In the genomic region with DNA sequence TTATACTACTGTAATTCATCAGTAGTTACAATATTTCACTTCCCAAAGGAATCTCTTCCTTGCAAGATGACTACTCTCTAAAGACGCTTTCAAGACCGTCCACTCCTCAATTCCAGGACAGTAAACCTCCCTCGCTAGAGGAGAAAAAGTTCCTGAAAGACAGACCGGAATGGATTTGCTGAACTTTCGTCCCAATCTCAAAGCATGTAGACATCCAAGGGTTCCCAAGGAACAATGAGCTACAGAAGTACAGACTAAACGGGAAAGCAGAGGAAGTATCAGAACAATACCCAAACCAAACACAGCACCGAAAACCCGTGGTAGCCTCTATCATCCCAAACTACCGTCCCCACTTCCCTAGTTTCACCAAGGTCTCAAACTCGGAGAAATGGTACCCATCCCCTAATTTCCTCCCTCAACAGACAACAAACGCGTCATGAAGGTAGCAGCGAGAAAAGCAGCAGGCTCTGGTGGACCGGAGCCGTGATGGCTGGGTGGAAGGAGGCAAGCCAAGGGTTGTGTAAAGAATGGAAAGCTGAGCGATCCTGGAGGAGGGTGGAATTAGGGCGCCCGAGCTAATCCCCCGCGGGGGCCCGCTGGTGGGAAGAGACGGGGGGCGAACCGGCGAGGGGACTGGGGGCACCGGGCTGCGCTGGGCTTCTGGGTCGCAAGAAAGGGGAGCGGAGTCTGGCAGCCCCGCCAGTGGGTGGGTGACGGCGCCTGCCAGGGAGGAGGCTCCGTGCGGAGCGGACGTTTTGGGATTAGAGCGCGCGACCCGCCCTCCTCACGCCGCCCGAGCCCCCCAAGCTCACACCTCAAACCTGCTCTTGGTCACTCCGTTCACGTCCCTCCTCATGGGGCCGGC, we compare ENCODE assay signal across 8 cellular contexts. TPM values are rescaled to one million over a fixed set of nuclear protein-coding genes. Genes with fewer than 3 reads are reported as not detected.
A peak's percentile ranks its signal among the peaks of the same experiment; 100 is the strongest.
DNase-seq lines count a peak whose midpoint lies in the region; ATAC-seq and TF ChIP-seq lines count a peak whose summit lies in the region.

No MANE protein-coding gene starts in this region.

- H3K27me3 Mint-ChIP-seq in natural killer cell (ENCODE audit: low read depth in 2 of 2), result no peaks in the 10 kb centered on the region

- H3K36me3 ChIP-seq in WERI-Rb-1 (peaks cover 8% of the 10 kb centered on the region), fibroblast of lung (ENCODE audit: control insufficient read depth, insufficient read depth, low read length) (no peaks in the 10 kb centered on the region)

- ATAC-seq in HG03159 (IDR thresholded peaks at IDR 0.05; ENCODE audit: unreplicated experiment) (peak; percentile 13), natural killer cell (peak; percentile 5 to 16 (median 7)), HG02852 (IDR thresholded peaks at IDR 0.05; ENCODE audit: unreplicated experiment) (no peak)

- peak overlapping the region; percentile 88 for H3K9ac ChIP-seq in fibroblast of lung (ENCODE audit: insufficient read depth, low read length)

- H3K9me3 ChIP-seq in WERI-Rb-1 (ENCODE audit: severe bottlenecking) (no peaks in the 10 kb centered on the region), fibroblast of lung (ENCODE audit: control insufficient read depth, insufficient read depth, low read depth, low read length) (no peaks in the 10 kb centered on the region)

- H3K79me2 ChIP-seq in fibroblast of lung (ENCODE audit: control insufficient read depth, insufficient read depth, low read length), result peaks cover 10% of the 10 kb centered on the region

- peak overlapping the region; percentile 100 for H3K4me2 ChIP-seq in fibroblast of lung (ENCODE audit: extremely low read depth, insufficient read depth, low read length)

- no peak for TF ChIP-seq CTCF in GM12865 (IDR thresholded peaks at IDR 0.05; ENCODE audit: insufficient read depth, low read depth, low read length, missing control alignments)
- TF ChIP-seq CTCF in WERI-Rb-1 (IDR thresholded peaks at IDR 0.05; ENCODE audit: low read depth, low read length), result no peak
- TF ChIP-seq CTCF in fibroblast of lung (conservative IDR thresholded peaks at IDR 0.05 in 1 of 2, IDR thresholded peaks at IDR 0.05 in 1 of 2; ENCODE audit: low read depth in 1 of 2, low read length in 2 of 2), result no peak
- no peak for TF ChIP-seq CTCF in natural killer cell (IDR thresholded peaks at IDR 0.05)

- no peaks in the 10 kb centered on the region for H3K9me3 Mint-ChIP-seq in natural killer cell

- no peaks in the 10 kb centered on the region for H4K20me1 ChIP-seq in fibroblast of lung (ENCODE audit: control insufficient read depth, extremely low read depth, insufficient read depth, low read length)

- peak overlapping the region; percentile 98 for H3K4me3 Mint-ChIP-seq in natural killer cell

- peaks cover 19 to 25% of the 10 kb centered on the region in 2 donors for H3K4me1 Mint-ChIP-seq in natural killer cell

- H3K4me3 ChIP-seq in GM12865 (ENCODE audit: low read depth, low read length), result peak overlapping the region; percentile 87
- peak overlapping the region; percentile 95 for H3K4me3 ChIP-seq in WERI-Rb-1 (ENCODE audit: low read depth, low read length)
- H3K4me3 ChIP-seq in fibroblast of lung (replicated peaks in 1 of 4; ENCODE audit: control extremely low read depth in 1 of 4, insufficient read depth in 1 of 4, low read depth in 3 of 4, low read length in 4 of 4), result peak overlapping the region; percentile 87 to 96 (median 91)

- peak overlapping the region; percentile 87 to 96 for H3K27ac Mint-ChIP-seq in natural killer cell

- no peaks in the 10 kb centered on the region for H3K27me3 ChIP-seq in WERI-Rb-1 (ENCODE audit: insufficient read depth, low read depth, severe bottlenecking)
- H3K27me3 ChIP-seq in fibroblast of lung (ENCODE audit: control insufficient read depth, insufficient read depth, low read length), result no peaks in the 10 kb centered on the region

- H3K36me3 Mint-ChIP-seq in natural killer cell, result no peaks in the 10 kb centered on the region

- DNase-seq in GM12865 (ENCODE audit: low read depth) (no peak), WERI-Rb-1 (peak; percentile 18), fibroblast of lung (ENCODE audit: low read depth in 2 of 2) (no peak), natural killer cell (no peak), NCI-H1105 (lab: John Stamatoyannopoulos, UW) (no peak), cortex of kidney (lab: John Stamatoyannopoulos, UW) (no peak)

- H2AFZ ChIP-seq in fibroblast of lung (ENCODE audit: low read length), result peak overlapping the region; percentile 78

- H3K27ac ChIP-seq in WERI-Rb-1 (peak overlapping the region; percentile 91), fibroblast of lung (ENCODE audit: insufficient read depth, low read length) (peak overlapping the region; percentile 77)

- intact Hi-C loops in natural killer cell (cut with micrococcal nuclease), result loop anchor here (5.0 kb wide), 1 partner anchor 62 kb away; a partner anchor contains a TSS

- peaks cover 13% of the 10 kb centered on the region for H3K4me1 ChIP-seq in fibroblast of lung (ENCODE audit: control insufficient read depth, extremely low read depth, insufficient read depth, low read length)

RNA-seq across cellular contexts. Expression of a gene that starts 0.6 kb away (rescaled TPM):
- 11.3 and 14.5 TPM in 2 replicates for total RNA-seq in fibroblast of lung
- 4.2 and 7.6 TPM in 2 replicates for polyA plus RNA-seq in fibroblast of lung
- 4.1 and 5.4 TPM in 2 replicates for polyA plus RNA-seq in fibroblast of lung (2012)
- polyA minus RNA-seq in fibroblast of lung (ENCODE audit: low replicate concordance), result 16.5 and 43.4 TPM in 2 replicates
- total RNA-seq in natural killer cell, result 10 to 100 TPM; 25.5 to 34.2 (median 32.4) TPM

RNA-seq across cellular contexts. Expression of a gene that starts 50.3 kb away (rescaled TPM):
- 20.5 and 28.4 TPM in 2 replicates for total RNA-seq in fibroblast of lung
- 32.3 and 36.5 TPM in 2 replicates for polyA plus RNA-seq in fibroblast of lung
- polyA plus RNA-seq in fibroblast of lung (2012), result 20.7 and 23.2 TPM in 2 replicates
- 15.6 and 26.9 TPM in 2 replicates for polyA minus RNA-seq in fibroblast of lung (ENCODE audit: low replicate concordance)
- total RNA-seq in natural killer cell, result 10 to 100 TPM; 44.3 to 63.8 (median 53.4) TPM
